Comparison of ENCODE assay signal across 1 cellular context in the genomic region with DNA sequence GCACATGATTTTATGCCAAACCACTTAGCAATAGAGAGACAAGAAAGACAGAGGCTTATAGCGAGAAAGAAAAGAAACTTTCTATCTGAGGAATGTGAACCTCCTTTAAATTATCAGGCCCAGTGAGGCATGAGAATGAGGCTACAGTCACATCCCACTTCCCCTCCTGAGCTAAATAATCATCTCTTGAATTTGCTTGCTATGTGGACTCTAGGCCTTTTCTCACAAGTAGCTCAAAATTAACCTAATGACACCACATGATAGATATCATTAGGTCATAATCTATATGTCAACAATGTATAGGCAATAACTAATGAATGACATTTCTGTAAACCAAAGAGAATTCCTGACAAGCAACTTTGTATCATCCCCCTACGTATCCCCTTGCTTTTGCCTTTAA.
TF ChIP-seq lines count a peak whose summit lies in the region.

No MANE protein-coding gene starts in this region.

TF ChIP-seq in SK-N-SH, 30 proteins besides CTCF, POLR2A, EP300 and RAD21 (continued from another document):
- TF ChIP-seq, protein P1, sequence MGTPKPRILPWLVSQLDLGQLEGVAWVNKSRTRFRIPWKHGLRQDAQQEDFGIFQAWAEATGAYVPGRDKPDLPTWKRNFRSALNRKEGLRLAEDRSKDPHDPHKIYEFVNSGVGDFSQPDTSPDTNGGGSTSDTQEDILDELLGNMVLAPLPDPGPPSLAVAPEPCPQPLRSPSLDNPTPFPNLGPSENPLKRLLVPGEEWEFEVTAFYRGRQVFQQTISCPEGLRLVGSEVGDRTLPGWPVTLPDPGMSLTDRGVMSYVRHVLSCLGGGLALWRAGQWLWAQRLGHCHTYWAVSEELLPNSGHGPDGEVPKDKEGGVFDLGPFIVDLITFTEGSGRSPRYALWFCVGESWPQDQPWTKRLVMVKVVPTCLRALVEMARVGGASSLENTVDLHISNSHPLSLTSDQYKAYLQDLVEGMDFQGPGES (IDR thresholded peaks at IDR 0.05; ENCODE audit: low read depth, low read length) = no peak
